8 cellular contexts compared by ENCODE assay signal in the genomic region with DNA sequence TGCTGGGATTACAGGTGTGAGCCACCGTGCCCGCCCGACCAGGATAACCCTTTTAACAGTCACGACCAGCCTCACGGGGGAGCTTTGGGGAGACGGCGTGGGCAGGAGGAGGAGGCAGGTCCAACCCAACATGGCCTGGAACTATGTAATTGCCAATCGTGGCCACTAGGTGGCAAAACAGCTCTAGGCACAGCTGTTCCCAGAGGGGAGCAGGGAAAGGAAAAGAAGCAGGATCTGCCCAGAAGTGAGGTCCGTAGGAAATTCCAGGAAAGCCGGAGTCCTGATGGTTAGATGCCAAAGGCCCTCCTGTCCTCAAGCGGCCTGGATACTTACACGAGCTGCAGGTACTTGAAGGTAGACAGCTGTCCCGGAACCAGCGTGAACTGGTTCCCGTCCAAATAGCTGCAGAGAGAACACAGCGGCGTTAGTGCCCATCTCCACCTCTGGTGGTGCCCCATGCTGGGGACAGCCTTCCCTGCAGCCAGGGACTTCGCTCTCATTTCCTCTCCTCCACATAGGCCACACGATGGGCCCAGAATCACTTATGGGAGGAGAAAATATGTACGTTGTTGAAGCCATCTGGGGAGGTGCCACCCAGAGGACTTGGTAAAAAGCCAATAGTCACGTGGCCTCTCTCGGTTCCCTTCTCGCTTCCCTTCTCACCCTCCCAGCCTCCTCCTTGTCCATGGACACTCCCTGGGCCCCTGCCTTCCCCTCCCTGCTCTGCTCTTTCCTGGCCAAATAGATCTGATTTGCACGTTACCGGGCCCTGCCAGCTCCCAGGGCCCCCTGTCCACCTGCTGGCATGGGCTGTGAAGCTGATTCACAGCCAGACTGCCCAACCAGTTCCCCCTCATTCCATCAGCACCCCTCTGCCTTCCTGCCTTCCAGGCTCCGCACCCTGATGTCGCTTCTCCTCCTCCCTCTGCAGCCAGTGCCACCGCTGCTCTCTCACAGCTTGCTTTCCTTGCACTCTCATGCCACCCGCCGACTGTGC.
DNase-seq lines count a peak whose midpoint lies in the region; ATAC-seq and TF ChIP-seq lines count a peak whose summit lies in the region.

No MANE protein-coding gene starts in this region.

- peak; percentile 85 for TF ChIP-seq CTCF in astrocyte of the cerebellum (IDR thresholded peaks at IDR 0.05; ENCODE audit: low read depth, low read length, missing control alignments)

- ATAC-seq in HG02571 (IDR thresholded peaks at IDR 0.05; ENCODE audit: unreplicated experiment) = peak; percentile 78
- no peak for ATAC-seq in GM18870 (IDR thresholded peaks at IDR 0.05; ENCODE audit: unreplicated experiment)

- in situ Hi-C loops in astrocyte of the cerebellum (cut with HindIII; ENCODE audit: low sequenced_read_pairs) = loop anchor here (5.0 kb wide), 1 partner anchor 55 kb away; no protein-coding TSS in a partner anchor

- DNase-seq in ELF-1 (ENCODE audit: low read depth, low spot score) (peak; percentile 92), NCI-H146 treated with DMSO at 0.1 percent for 48 hours (lab: John Stamatoyannopoulos, UW; ENCODE audit: unreplicated experiment) (peak; percentile 53), T-helper 2 cell (peak in 4 of 5 experiments; percentile 24 to 57 (median 46)), astrocyte of the cerebellum (ENCODE audit: low read depth) (peak; percentile 53), iPS DF 19.7 (ENCODE audit: low read depth, low spot score) (peak; percentile 80), skeletal muscle cell (ENCODE audit: low read depth) (peak; percentile 24)

- H3K4me3 ChIP-seq in astrocyte of the cerebellum (ENCODE audit: low read depth, low read length) (peak overlapping the region; percentile 30), skeletal muscle cell (ENCODE audit: low read depth, low read length) (peak overlapping the region; percentile 31)

Comparison
In these comparisons a context has a peak if more than half of its experiments do, and no peak if none do; other contexts are left out.
1. DNase-seq: peak in every context shown above with its lines; median percentile 92 in ELF-1; 80 in iPS DF 19.7; 53 in NCI-H146 treated with DMSO at 0.1 percent for 48 hours; 53 in astrocyte of the cerebellum; 46 in T-helper 2 cell; 24 in skeletal muscle cell.